Comparison of ENCODE assay signal across 6 cellular contexts in genomic region chr6:167879612-167880011, GRCh38.
"Had no signal": no experiment of that assay in that cellular context is flagged by ENCODE, and none has a peak within 500 bp of the region (broad histone marks: within the 10 kb centered on the region; RNA-seq: fewer than 3 reads in every experiment).

No MANE protein-coding gene starts in this region.

- H3K4me3 ChIP-seq: GM23248 had no signal

- H3K9ac ChIP-seq: GM23248, KMS-11 had no signal

- H3K4me1 Mint-ChIP-seq: IgD-negative memory B cell had no signal

- H3K27ac Mint-ChIP-seq: IgD-negative memory B cell had no signal

- DNase-seq: GM23248, H9, HCEC 1CT, KBM-7 had no signal

- H3K4me3 Mint-ChIP-seq: H9, IgD-negative memory B cell had no signal

- H3K27me3 Mint-ChIP-seq: IgD-negative memory B cell had no signal

- H2AFZ ChIP-seq: GM23248 had no signal

- H3K9me3 Mint-ChIP-seq: H9, IgD-negative memory B cell had no signal

- H3K27ac ChIP-seq: GM23248, KMS-11 had no signal

- H3K4me2 ChIP-seq: KMS-11 had no signal
